14 cellular contexts compared by ENCODE assay signal in the genomic region with DNA sequence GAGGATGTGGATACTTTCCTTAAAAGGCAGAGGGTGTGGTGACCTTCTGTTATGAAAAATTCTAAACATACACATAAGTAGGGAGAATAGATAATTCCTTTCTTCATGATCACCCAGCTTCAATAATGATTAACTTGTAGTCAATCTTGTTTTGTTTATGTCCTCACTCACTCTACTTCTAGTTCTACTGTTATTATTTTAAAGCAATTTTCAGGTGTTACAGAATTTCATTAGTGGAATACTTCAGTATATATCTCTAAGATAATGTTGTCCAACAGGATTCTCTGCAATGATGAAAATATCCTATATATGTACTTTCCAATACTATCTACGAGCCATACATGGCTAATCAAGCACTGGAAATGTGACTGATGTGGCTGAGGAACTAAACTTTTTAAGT.
A peak's percentile ranks its signal among the peaks of the same experiment; 100 is the strongest.
DNase-seq lines count a peak whose midpoint lies in the region; ATAC-seq and TF ChIP-seq lines count a peak whose summit lies in the region.
"Had no signal": no experiment of that assay in that cellular context is flagged by ENCODE, and none has a peak within 500 bp of the region (broad histone marks: within the 10 kb centered on the region; RNA-seq: fewer than 3 reads in every experiment).

No MANE protein-coding gene starts in this region.

- intact Hi-C loops in heart right ventricle (cut with DNase I) (no loop called here), right cardiac atrium (cut with DNase I) (no loop called here)

- no peak for DNase-seq in heart right ventricle
- no peak for DNase-seq in right cardiac atrium
- DNase-seq in GM23248 = no peak
- no peak for DNase-seq in epithelial cell of prostate (ENCODE audit: low read depth, low spot score)
- peak; percentile 44 for DNase-seq in renal cortical epithelial cell (ENCODE audit: low read depth)
- no peak for DNase-seq in effector memory CD8-positive, alpha-beta T cell
- no peak for DNase-seq in KG1 (lab: John Stamatoyannopoulos, UW)
- DNase-seq: CD4-positive, alpha-beta T cell; DND-41; GDM1 had no signal

- H3K27ac ChIP-seq in heart right ventricle = peak overlapping the region in 8 of 10 donors; percentile 25 to 67 (median 55)
- H3K27ac ChIP-seq in right cardiac atrium (ENCODE audit: low read length) = no peak overlapping the region
- no peak overlapping the region for H3K27ac ChIP-seq in GM23248
- peak overlapping the region; percentile 2 for H3K27ac ChIP-seq in epithelial cell of prostate

- H3K4me3 ChIP-seq in heart right ventricle (no peak overlapping the region), right cardiac atrium (ENCODE audit: low read length) (no peak overlapping the region), GM23248 (no peak overlapping the region)

- peaks cover 0 to 13% (median 0%) of the 10 kb centered on the region in 9 donors for H3K4me1 ChIP-seq in heart right ventricle
- no peaks in the 10 kb centered on the region for H3K4me1 ChIP-seq in right cardiac atrium (ENCODE audit: control insufficient read depth, insufficient read depth, low read length)
- H3K4me1 ChIP-seq in GM23248 (ENCODE audit: insufficient read depth) = peaks cover 7% of the 10 kb centered on the region; the same call in 1 of the 2 replicates

- no peak overlapping the region for H3K27ac Mint-ChIP-seq in effector memory CD8-positive, alpha-beta T cell
- H3K27ac Mint-ChIP-seq: B cell; CD4-positive, alpha-beta T cell had no signal

- H2AFZ ChIP-seq in GM23248 = peak overlapping the region; percentile 5

- H3K9me3 Mint-ChIP-seq in effector memory CD8-positive, alpha-beta T cell = no peaks in the 10 kb centered on the region
- H3K9me3 Mint-ChIP-seq: CD4-positive, alpha-beta T cell had no signal

- in situ Hi-C loops in GM23248 (cut with MboI) = no loop called here

- no peaks in the 10 kb centered on the region for H3K9me2 ChIP-seq in GM23248 (ENCODE audit: insufficient read depth)

- ATAC-seq in heart right ventricle (no peak), right cardiac atrium (no peak), HG03378 (IDR thresholded peaks at IDR 0.05; ENCODE audit: unreplicated experiment) (no peak)
- no peak for ATAC-seq in effector memory CD8-positive, alpha-beta T cell (replicated peaks)
- ATAC-seq: HCT116, HepG2 had no signal

- no peak overlapping the region for H3K9ac ChIP-seq in GM23248

- no peaks in the 10 kb centered on the region for H3K36me3 Mint-ChIP-seq in effector memory CD8-positive, alpha-beta T cell (ENCODE audit: insufficient read depth)

- peaks cover 23 to 25% of the 10 kb centered on the region in 2 donors for H3K27me3 Mint-ChIP-seq in effector memory CD8-positive, alpha-beta T cell

- H3F3A ChIP-seq in GM23248 (ENCODE audit: insufficient read depth) = peaks cover 3% of the 10 kb centered on the region; the same call in 1 of the 2 replicates

- 77 to 83% methylated on average over 1 of the region's 1 CpG for WGBS in heart right ventricle, 2 donors
- 61% methylated on average over 1 of the region's 1 CpG for WGBS in right cardiac atrium
- WGBS in GM23248 (ENCODE audit: low coverage in 1 of 2, low lambda C conversion rate in 2 of 2, missing lambda C conversion rate in 2 of 2), 2 experiments = 57 to 74% methylated on average over 1 of the region's 1 CpG

- H3K36me3 ChIP-seq in heart right ventricle (no peaks in the 10 kb centered on the region), GM23248 (ENCODE audit: low read depth) (no peaks in the 10 kb centered on the region)

- no peak for TF ChIP-seq CTCF in heart right ventricle (IDR thresholded peaks at IDR 0.05)

- no peaks in the 10 kb centered on the region for H3K4me1 Mint-ChIP-seq in effector memory CD8-positive, alpha-beta T cell (ENCODE audit: low read depth in 2 of 2)
- H3K4me1 Mint-ChIP-seq: B cell had no signal

- no peak overlapping the region for H3K4me3 Mint-ChIP-seq in effector memory CD8-positive, alpha-beta T cell
- H3K4me3 Mint-ChIP-seq: B cell; CD4-positive, alpha-beta T cell had no signal

- H4K20me1 ChIP-seq in GM23248 (ENCODE audit: insufficient read depth) = no peaks in the 10 kb centered on the region

- H3K4me2 ChIP-seq in GM23248 (ENCODE audit: unreplicated experiment) = no peak overlapping the region

- H3K9me3 ChIP-seq in heart right ventricle = no peaks in the 10 kb centered on the region
- H3K9me3 ChIP-seq in right cardiac atrium (ENCODE audit: control insufficient read depth, low read length) = no peaks in the 10 kb centered on the region
- H3K9me3 ChIP-seq in GM23248 (ENCODE audit: low read depth) = no peaks in the 10 kb centered on the region

- no peaks in the 10 kb centered on the region for H3K27me3 ChIP-seq in heart right ventricle
- H3K27me3 ChIP-seq in right cardiac atrium (ENCODE audit: control insufficient read depth, insufficient read depth) = no peaks in the 10 kb centered on the region
- no peaks in the 10 kb centered on the region for H3K27me3 ChIP-seq in GM23248 (replicated peaks; ENCODE audit: insufficient read depth)

- H3K79me2 ChIP-seq in GM23248 (ENCODE audit: insufficient read depth) = no peaks in the 10 kb centered on the region

Comparison
In these comparisons a context has a peak if more than half of its experiments do, and no peak if none do; other contexts are left out.
1. H3K27ac ChIP-seq: peak in heart right ventricle (8 of 10) and epithelial cell of prostate (single experiment); none in right cardiac atrium (single experiment) and GM23248 (single experiment).